12 cellular contexts compared by ENCODE assay signal in genomic region chr6:166625356-166625755, GRCh38. TPM values are rescaled to one million over a fixed set of nuclear protein-coding genes. Genes with fewer than 3 reads are reported as not detected.
DNase-seq lines count a peak whose midpoint lies in the region; ATAC-seq and TF ChIP-seq lines count a peak whose summit lies in the region.
"Had no signal": no experiment of that assay in that cellular context is flagged by ENCODE, and none has a peak within 500 bp of the region (broad histone marks: within the 10 kb centered on the region; RNA-seq: fewer than 3 reads in every experiment).

No MANE protein-coding gene starts in this region.

- TF ChIP-seq CTCF in heart right ventricle (IDR thresholded peaks at IDR 0.05) (no peak), breast epithelium (IDR thresholded peaks at IDR 0.05) (no peak), lung (IDR thresholded peaks at IDR 0.05; ENCODE audit: control extremely low read depth, extremely low read depth) (no peak), upper lobe of left lung (IDR thresholded peaks at IDR 0.05) (no peak)

- no peak for TF ChIP-seq POLR2A in breast epithelium (IDR thresholded peaks at IDR 0.05)
- peak in 1 of 4 donors; percentile 22 for TF ChIP-seq POLR2A in upper lobe of left lung (IDR thresholded peaks at IDR 0.05)

- H3K27ac ChIP-seq in heart right ventricle, result peak overlapping the region in 8 of 10 donors; percentile 53 to 97 (median 86)
- H3K27ac ChIP-seq in breast epithelium, result peak overlapping the region; percentile 6 to 83
- H3K27ac ChIP-seq in lung (ENCODE audit: low read depth in 1 of 2, low read length in 1 of 2), result peak overlapping the region; percentile 76 to 100
- peak overlapping the region; percentile 87 to 96 (median 90) for H3K27ac ChIP-seq in upper lobe of left lung
- H3K27ac ChIP-seq: SK-N-MC had no signal

- H3K4me1 Mint-ChIP-seq in T-helper 17 cell, result peaks cover 20% of the 10 kb centered on the region

- H3K36me3 ChIP-seq in heart right ventricle (no peaks in the 10 kb centered on the region), breast epithelium (no peaks in the 10 kb centered on the region), lung (ENCODE audit: control insufficient read depth in 2 of 2, insufficient read depth in 2 of 2, low read length in 2 of 2) (no peaks in the 10 kb centered on the region), upper lobe of left lung (no peaks in the 10 kb centered on the region)

- H3K36me3 Mint-ChIP-seq in T-helper 17 cell (ENCODE audit: low read depth), result no peaks in the 10 kb centered on the region

- H3K4me1 ChIP-seq in heart right ventricle (peaks cover 5 to 85% (median 66%) of the 10 kb centered on the region in 9 donors), breast epithelium (peaks cover 0 to 11% of the 10 kb centered on the region in 2 donors), lung (ENCODE audit: control insufficient read depth in 2 of 2, insufficient read depth in 2 of 2, low read length in 2 of 2) (peaks cover 18 to 20% of the 10 kb centered on the region in 2 donors), upper lobe of left lung (peaks cover 53 to 72% (median 64%) of the 10 kb centered on the region in 4 donors)

- DNase-seq in heart right ventricle, result no peak
- DNase-seq in Right ventricle myocardium superior, result no peak
- no peak for DNase-seq in breast epithelium (ENCODE audit: low spot score in 2 of 2)
- DNase-seq in lung (ENCODE audit: low spot score), result no peak
- peak in 1 of 2 donors; percentile 49 for DNase-seq in upper lobe of left lung
- DNase-seq in stimulated activated naive CD4-positive, alpha-beta T cell treated with Interleukin-2 at 50 U/mL for 16 hours (lab: John Stamatoyannopoulos, UW), result no peak
- no peak for DNase-seq in T-helper 17 cell
- no peak for DNase-seq in amniotic stem cell (lab: John Stamatoyannopoulos, UW)
- DNase-seq: Caco-2, kidney glomerular epithelial cell, NCI-H1048 had no signal

- H3K9me3 ChIP-seq in heart right ventricle (no peaks in the 10 kb centered on the region), breast epithelium (no peaks in the 10 kb centered on the region), lung (ENCODE audit: control insufficient read depth in 2 of 2, insufficient read depth in 1 of 2, low read length in 1 of 2) (no peaks in the 10 kb centered on the region), upper lobe of left lung (no peaks in the 10 kb centered on the region), T-helper 17 cell (ENCODE audit: control insufficient read depth, low read length, poor library complexity, severe bottlenecking) (no peaks in the 10 kb centered on the region)
- H3K9me3 ChIP-seq: Caco-2 had no signal

- H3K4me3 ChIP-seq in heart right ventricle (peak overlapping the region in 9 of 10 donors; percentile 78 to 97 (median 92)), breast epithelium (peak overlapping the region; percentile 87 to 96 (median 88)), lung (peak overlapping the region; percentile 95), upper lobe of left lung (peak overlapping the region in 3 of 4 donors; percentile 72 to 91 (median 79))

- H3K27me3 ChIP-seq in heart right ventricle (peaks cover 0 to 14% (median 0%) of the 10 kb centered on the region in 7 donors), breast epithelium (no peaks in the 10 kb centered on the region), lung (ENCODE audit: control insufficient read depth, insufficient read depth) (no peaks in the 10 kb centered on the region), upper lobe of left lung (no peaks in the 10 kb centered on the region)

- TF ChIP-seq EP300 in upper lobe of left lung (IDR thresholded peaks at IDR 0.05), result peak in 1 of 4 donors; percentile 47

- intact Hi-C loops in heart right ventricle (cut with DNase I), result loop anchor here in 5 of 10 donors (5.0 to 10.0 kb wide), 3 partner anchors 68 to 141 kb away; no protein-coding TSS in a partner anchor
- intact Hi-C loops in Right ventricle myocardium superior (cut with DNase I), result no loop called here
- intact Hi-C loops in breast epithelium (cut with DNase I; ENCODE audit: low total_unique reads), result no loop called here

- ATAC-seq in heart right ventricle, result no peak
- ATAC-seq in Right ventricle myocardium superior (ENCODE audit: poor library complexity), result no peak
- ATAC-seq in lung (ENCODE audit: insufficient read depth, low FRiP score), result no peak
- ATAC-seq in upper lobe of left lung (ENCODE audit: low FRiP score in 2 of 2), result no peak
- ATAC-seq in T-helper 17 cell, result no peak

- H3K27me3 Mint-ChIP-seq in T-helper 17 cell, result peaks cover 36% of the 10 kb centered on the region

- 33 to 52% methylated on average over 5 of the region's 5 CpGs for WGBS in heart right ventricle, 2 donors
- WGBS in lung, 2 donors, result 45 to 64% methylated on average over 5 of the region's 5 CpGs
- WGBS in upper lobe of left lung, 2 donors, result 37 to 45% methylated on average over 5 of the region's 5 CpGs

- no peak overlapping the region for H3K4me3 Mint-ChIP-seq in T-helper 17 cell

- H3K27ac Mint-ChIP-seq in T-helper 17 cell, result no peak overlapping the region

RNA-seq across cellular contexts. Expression of gene RPS6KA2, which starts 1.7 kb away (rescaled TPM):
- 10 to 100 TPM; 47.7 to 91.4 (median 76.0) TPM for total RNA-seq in heart right ventricle
- polyA plus RNA-seq in heart right ventricle, result 10 to 100 TPM; 20.3 to 65.2 TPM
- total RNA-seq in Right ventricle myocardium superior, result 50.2 TPM
- 100 to 1,000 TPM in 1 of 3 donors, 10 to 100 TPM in 2; 23.7 to 124 (median 56.4) TPM for total RNA-seq in breast epithelium
- 100 to 1,000 TPM; 109 to 185 TPM for total RNA-seq in lung
- 100 to 1,000 TPM in 1 of 2 donors, 10 to 100 TPM in 1; 61.9 to 102 TPM for polyA plus RNA-seq in lung
- 100 to 1,000 TPM; 101 to 233 (median 168) TPM for total RNA-seq in upper lobe of left lung
- total RNA-seq in T-helper 17 cell, result 1 to 10 TPM; 3.3 to 5.9 TPM

RNA-seq across cellular contexts. Expression of gene RAMACL, which starts 38.9 kb away (rescaled TPM):
- 1 to 10 TPM in 4 of 10 donors, under 1 TPM in 6; 0.25 to 2.4 (median 0.74) TPM for total RNA-seq in heart right ventricle
- under 1 TPM; 0.20 to 0.29 TPM for polyA plus RNA-seq in heart right ventricle
- total RNA-seq in Right ventricle myocardium superior, result 1.3 TPM
- total RNA-seq in breast epithelium, result 10 to 100 TPM in 1 of 3 donors, 1 to 10 TPM in 2; 2.5 to 13.4 (median 2.6) TPM
- 10 to 100 TPM in 1 of 2 donors, 1 to 10 TPM in 1; 7.8 to 17.6 TPM for total RNA-seq in lung
- under 1 TPM; 0.30 to 0.77 TPM for polyA plus RNA-seq in lung
- 10 to 100 TPM in 3 of 6 donors, 1 to 10 TPM in 3; 3.7 to 13.0 (median 7.9) TPM for total RNA-seq in upper lobe of left lung
- under 1 TPM; 0.44 to 0.82 TPM for total RNA-seq in T-helper 17 cell
